ENCODE assay signal across 12 cellular contexts in the genomic region with DNA sequence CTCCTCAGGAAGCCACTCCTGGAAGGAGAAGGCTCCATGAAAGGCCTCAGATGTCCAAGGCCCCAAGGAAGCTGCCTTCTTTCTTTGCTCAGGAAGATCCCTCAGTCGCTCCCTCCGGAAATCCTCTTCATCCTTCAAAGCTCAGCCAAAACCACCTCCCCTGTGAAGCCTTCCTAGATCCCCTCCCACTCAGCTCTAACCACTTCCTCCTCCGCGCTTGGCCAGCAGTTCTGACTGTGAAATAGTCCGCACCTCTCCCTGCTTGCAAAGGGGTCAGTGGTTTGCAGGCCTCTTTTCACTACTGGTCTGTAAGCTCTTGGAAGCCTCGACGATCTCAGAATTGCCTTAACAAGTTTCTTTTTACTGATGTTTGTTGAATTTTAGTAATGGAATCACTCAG. TPM values are rescaled to one million over a fixed set of nuclear protein-coding genes. Genes with fewer than 3 reads are reported as not detected.
DNase-seq lines count a peak whose midpoint lies in the region; ATAC-seq, FAIRE-seq and TF ChIP-seq lines count a peak whose summit lies in the region.
"Had no signal": no experiment of that assay in that cellular context is flagged by ENCODE, and none has a peak within 500 bp of the region (broad histone marks: within the 10 kb centered on the region; RNA-seq: fewer than 3 reads in every experiment).

No MANE protein-coding gene starts in this region.

- no peak for TF ChIP-seq POLR2A in GM12891 (IDR thresholded peaks at IDR 0.05; ENCODE audit: low read depth, low read length)

- TF ChIP-seq CTCF in lower lobe of right lung (IDR thresholded peaks at IDR 0.05): no peak

- ATAC-seq in HG03565 (IDR thresholded peaks at IDR 0.05; ENCODE audit: unreplicated experiment) (peak; percentile 54), HG03108 (IDR thresholded peaks at IDR 0.05; ENCODE audit: unreplicated experiment) (no peak), lower lobe of right lung (no peak)

- H3K4me1 ChIP-seq in lower lobe of right lung: peaks cover 5% of the 10 kb centered on the region

- H3K36me3 ChIP-seq in lower lobe of right lung: peaks cover 14% of the 10 kb centered on the region

- H3K27me3 ChIP-seq in lower lobe of right lung (ENCODE audit: low read depth): no peaks in the 10 kb centered on the region

- DNase-seq in AML-193 (lab: John Stamatoyannopoulos, UW): peak; percentile 75 to 84
- DNase-seq in GM12891 (ENCODE audit: insufficient read length, low spot score): no peak
- DNase-seq in UCSD-AML1 (lab: John Stamatoyannopoulos, UW; ENCODE audit: unreplicated experiment): peak; percentile 59
- no peak for DNase-seq in NCI-H510A treated with DMSO at 0.1 percent for 48 hours (lab: John Stamatoyannopoulos, UW)
- no peak for DNase-seq in NCI-H345 treated with DMSO at 0.1 percent for 48 hours (lab: John Stamatoyannopoulos, UW; ENCODE audit: unreplicated experiment)
- DNase-seq in lower lobe of right lung: no peak
- DNase-seq: NCI-H1436, T-helper 9 cell had no signal

- intact Hi-C loops in lower lobe of right lung (cut with DNase I): no loop called here

- no peak overlapping the region for H3K4me3 ChIP-seq in lower lobe of right lung

- no peak for FAIRE-seq in GM12891 (lab: Jason Lieb, UNC)
- FAIRE-seq: GM19239, HTR-8/SVneo had no signal

- H3K9me3 ChIP-seq in lower lobe of right lung: no peaks in the 10 kb centered on the region

- no peak overlapping the region for H3K27ac ChIP-seq in lower lobe of right lung

TF ChIP-seq in GM12891, 5 proteins besides CTCF, POLR2A, EP300 and RAD21:
- peak; percentile 59; the same call in 1 of the 2 replicates for TF ChIP-seq SPI1 (IDR thresholded peaks at IDR 0.05; ENCODE audit: low read depth, low read length)
- TF ChIP-seq POLR2AphosphoS5 (IDR thresholded peaks at IDR 0.05; ENCODE audit: low read depth, low read length): no peak

RNA-seq across cellular contexts. Expression of a gene that starts 23.9 kb away (rescaled TPM):
- 4.9 TPM for polyA plus RNA-seq in GM12891 (2012; ENCODE audit: low read depth, missing spikeins)
- total RNA-seq in lower lobe of right lung: 17.8 TPM

RNA-seq across cellular contexts. Expression of a gene that starts 55.7 kb away (rescaled TPM):
- 44.0 TPM for polyA plus RNA-seq in GM12891 (2012; ENCODE audit: low read depth, missing spikeins)
- 86.3 TPM for total RNA-seq in lower lobe of right lung

Comparison
In these comparisons a context has a peak if more than half of its experiments do, and no peak if none do; other contexts are left out.
1. DNase-seq: peak in AML-193 (2 of 2) and UCSD-AML1 (single experiment); none in GM12891 (single experiment), NCI-H510A treated with DMSO at 0.1 percent for 48 hours (single experiment), NCI-H345 treated with DMSO at 0.1 percent for 48 hours (single experiment) and lower lobe of right lung (single experiment).